22 cellular contexts compared by ENCODE assay signal in genomic region chr12:100403446-100403845, GRCh38. TPM values are rescaled to one million over a fixed set of nuclear protein-coding genes. Genes with fewer than 3 reads are reported as not detected.
A peak's percentile ranks its signal among the peaks of the same experiment; 100 is the strongest.
DNase-seq lines count a peak whose midpoint lies in the region; ATAC-seq, FAIRE-seq and TF ChIP-seq lines count a peak whose summit lies in the region.
"Had no signal": no experiment of that assay in that cellular context is flagged by ENCODE, and none has a peak within 500 bp of the region (broad histone marks: within the 10 kb centered on the region; RNA-seq: fewer than 3 reads in every experiment).

No MANE protein-coding gene starts in this region.

- TF ChIP-seq CTCF in adrenal gland (IDR thresholded peaks at IDR 0.05) (no peak), fibroblast of pulmonary artery (IDR thresholded peaks at IDR 0.05; ENCODE audit: low read length, missing control alignments) (no peak)

- WGBS in adrenal gland, 4 donors: 49 to 61% (median 52%) methylated on average over 2 of the region's 2 CpGs
- WGBS in small intestine, 3 donors: 49 to 77% (median 67%) methylated on average over 2 of the region's 2 CpGs

- no peak for TF ChIP-seq POLR2A in adrenal gland (IDR thresholded peaks at IDR 0.05)

- H3K36me3 ChIP-seq in adrenal gland (replicated peaks in 1 of 2) (no peaks in the 10 kb centered on the region), small intestine (ENCODE audit: control insufficient read depth in 2 of 2, insufficient read depth in 2 of 2, low read length in 2 of 2) (peaks cover 0 to 2% of the 10 kb centered on the region in 2 donors)
- H3K36me3 ChIP-seq: HAP-1, neutrophil, tibial artery had no signal

- no peaks in the 10 kb centered on the region for H3K9me3 ChIP-seq in adrenal gland (replicated peaks in 1 of 3)
- H3K9me3 ChIP-seq in small intestine (ENCODE audit: control insufficient read depth, low read depth): no peaks in the 10 kb centered on the region
- H3K9me3 ChIP-seq: HAP-1, neutrophil, tibial artery had no signal

- H3K4me3 ChIP-seq in adrenal gland: no peak overlapping the region
- no peak overlapping the region for H3K4me3 ChIP-seq in fibroblast of pulmonary artery (replicated peaks; ENCODE audit: low read depth, low read length)
- H3K4me3 ChIP-seq in small intestine (ENCODE audit: low read depth in 1 of 2, low read length in 2 of 2): no peak overlapping the region
- H3K4me3 ChIP-seq: HAP-1, lung, tibial artery had no signal

- no peaks in the 10 kb centered on the region for H3K27me3 ChIP-seq in adrenal gland
- no peaks in the 10 kb centered on the region for H3K27me3 ChIP-seq in small intestine (ENCODE audit: control insufficient read depth in 2 of 2, insufficient read depth in 2 of 2, low read length in 2 of 2)
- H3K27me3 ChIP-seq: tibial artery had no signal

- H3K4me1 ChIP-seq in adrenal gland (replicated peaks in 1 of 2) (no peaks in the 10 kb centered on the region), small intestine (ENCODE audit: control insufficient read depth in 2 of 2, insufficient read depth in 1 of 2, low read depth in 1 of 2, low read length in 1 of 2) (peaks cover 0 to 2% of the 10 kb centered on the region in 2 donors)
- H3K4me1 ChIP-seq: tibial artery had no signal

- no peak for FAIRE-seq in small intestine (lab: Jason Lieb, UNC)
- FAIRE-seq: frontal cortex, GM12891, islet of Langerhans had no signal

- peak; percentile 5 for DNase-seq in LHCN-M2 (ENCODE audit: low read depth)
- DNase-seq in adrenal gland: peak in 4 of 7 donors; percentile 24 to 54 (median 25)
- DNase-seq in fibroblast of pulmonary artery (ENCODE audit: low read depth): peak; percentile 35
- DNase-seq in small intestine: peak; percentile 57
- DNase-seq in EL: no peak
- DNase-seq: activated CD4-positive, CD25-positive, alpha-beta regulatory T cell treated with anti-CD3 and anti-CD28 coated beads, Interleukin-2, amount 50 U/mL, for 72 hours; CD8-positive, alpha-beta memory T cell; cortex of kidney; hippocampal formation; NCI-H1436 treated with DMSO at 0.1 percent for 48 hours; NCI-H526; RPMI8226; stimulated activated CD4-positive, alpha-beta T cell treated with anti-CD3 and anti-CD28 coated beads, Interleukin-4, amount 100 ng/mL, for 4 hours; tibial artery had no signal

- ATAC-seq in HG03159 (IDR thresholded peaks at IDR 0.05; ENCODE audit: unreplicated experiment) (no peak), HG03135 (IDR thresholded peaks at IDR 0.05; ENCODE audit: unreplicated experiment) (no peak)

- intact Hi-C loops in adrenal gland (cut with DNase I): no loop called here

- H3K27ac ChIP-seq in adrenal gland (no peak overlapping the region), small intestine (ENCODE audit: low read depth in 1 of 2, low read length in 1 of 2) (no peak overlapping the region)
- H3K27ac ChIP-seq: neutrophil, tibial artery had no signal

RNA-seq across cellular contexts. Expression of gene SLC17A8, which starts 46.6 kb away (rescaled TPM):
- total RNA-seq in LHCN-M2 (2014; rRNA removed) (not detected in 2 replicates), adrenal gland (under 1 TPM in 6 of 8 donors, not detected in 2; 0.11 to 0.85 (median 0.41) TPM)
- not detected for polyA plus RNA-seq in LHCN-M2 (2012)
- polyA plus RNA-seq in adrenal gland (under 1 TPM in 1 of 3 donors, not detected in 2; 0.09 TPM), small intestine (1 to 10 TPM in 2 of 3 donors, under 1 TPM in 1; 0.22 to 5.6 (median 1.4) TPM)
- total RNA-seq: CD8-positive, alpha-beta memory T cell had no signal
- polyA plus RNA-seq: CD8-positive, alpha-beta memory T cell had no signal
